Comparison of ENCODE assay signal across 11 cellular contexts in the genomic region with DNA sequence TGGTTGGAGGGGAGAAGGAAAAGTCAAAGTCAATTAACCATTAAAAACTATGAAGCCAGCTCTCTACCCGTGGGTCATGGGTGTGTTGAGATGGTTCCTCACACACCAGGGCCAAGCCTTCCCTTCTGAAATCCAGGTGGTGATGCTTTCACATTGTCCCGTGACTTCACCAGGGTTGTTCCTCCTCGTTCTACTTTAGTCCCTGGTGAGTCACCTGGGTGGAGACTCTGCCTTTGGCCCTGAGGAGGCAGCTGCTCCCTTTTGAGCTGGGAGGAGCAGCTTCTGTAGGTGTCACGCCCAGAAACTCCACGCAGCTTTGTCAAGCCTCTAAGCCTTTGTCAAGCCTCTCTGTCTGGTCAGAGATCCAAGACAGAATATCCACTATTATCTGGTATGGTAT.
DNase-seq lines count a peak whose midpoint lies in the region; ATAC-seq, FAIRE-seq and TF ChIP-seq lines count a peak whose summit lies in the region.
"Had no signal": no experiment of that assay in that cellular context is flagged by ENCODE, and none has a peak within 500 bp of the region (broad histone marks: within the 10 kb centered on the region; RNA-seq: fewer than 3 reads in every experiment).

No MANE protein-coding gene starts in this region.

- in situ Hi-C loops in mammary epithelial cell (cut with MboI; ENCODE audit: low sequenced_read_pairs in 2 of 2) = no loop called here

- H3K9me3 ChIP-seq in mammary epithelial cell (replicated peaks; ENCODE audit: insufficient read depth, low read length) = no peaks in the 10 kb centered on the region
- H3K9me3 ChIP-seq in kidney (ENCODE audit: control insufficient read depth in 1 of 2, low read length in 2 of 2) = no peaks in the 10 kb centered on the region
- H3K9me3 ChIP-seq: gastrocnemius medialis had no signal

- H3K4me1 Mint-ChIP-seq in activated CD4-positive, alpha-beta memory T cell treated with anti-CD3 and anti-CD28 coated beads, Interleukin-2, amount 10 ng/mL, durations not matched to agents 7 days and 5 days = no peaks in the 10 kb centered on the region
- no peaks in the 10 kb centered on the region for H3K4me1 Mint-ChIP-seq in glutamatergic neuron (ENCODE audit: low read depth, unreplicated experiment)
- H3K4me1 Mint-ChIP-seq: WTC11 had no signal

- H3K27ac ChIP-seq in mammary epithelial cell (ENCODE audit: insufficient read depth, low read depth, low read length) (peak overlapping the region; percentile 18), kidney (ENCODE audit: low read depth in 2 of 2, low read length in 2 of 2) (no peak overlapping the region)
- H3K27ac ChIP-seq: gastrocnemius medialis had no signal

- POLR2A ChIA-PET in activated CD4-positive, alpha-beta memory T cell treated with anti-CD3 and anti-CD28 coated beads, Interleukin-2, amount 10 ng/mL, durations not matched to agents 7 days and 5 days (lab: Charles Lee) = no interaction called here

- H3K4me3 Mint-ChIP-seq in activated CD4-positive, alpha-beta memory T cell treated with anti-CD3 and anti-CD28 coated beads, Interleukin-2, amount 10 ng/mL, durations not matched to agents 7 days and 5 days = no peak overlapping the region
- no peak overlapping the region for H3K4me3 Mint-ChIP-seq in glutamatergic neuron (ENCODE audit: unreplicated experiment)
- H3K4me3 Mint-ChIP-seq: WTC11 had no signal

- no peak overlapping the region for H3K4me3 ChIP-seq in mammary epithelial cell (replicated peaks in 1 of 3; ENCODE audit: insufficient read depth in 1 of 3, low read depth in 2 of 3, low read length in 3 of 3)
- no peak overlapping the region for H3K4me3 ChIP-seq in kidney (ENCODE audit: low read length in 2 of 2)
- H3K4me3 ChIP-seq: gastrocnemius medialis had no signal

- 38% methylated on average over 3 of the region's 5 CpGs for WGBS in mammary epithelial cell (ENCODE audit: low coverage, missing lambda C conversion rate)

- ATAC-seq in GM21390 (IDR thresholded peaks at IDR 0.05; ENCODE audit: unreplicated experiment) (peak; percentile 46), HG03196 (IDR thresholded peaks at IDR 0.05; ENCODE audit: unreplicated experiment) (peak; percentile 36)
- ATAC-seq: gastrocnemius medialis, WTC11 had no signal

- H3K4me2 ChIP-seq in mammary epithelial cell (ENCODE audit: insufficient read depth, low read depth, low read length) = no peak overlapping the region

- peak; percentile 7 for DNase-seq in AG08395 (ENCODE audit: low spot score)
- peak; percentile 93 for DNase-seq in mammary epithelial cell
- no peak for DNase-seq in kidney
- DNase-seq in stimulated activated CD8-positive, alpha-beta memory T cell treated with anti-CD3 and anti-CD28 coated beads, Interleukin-4, amount 100 ng/mL, for 48 hours = no peak
- no peak for DNase-seq in activated CD4-positive, alpha-beta memory T cell treated with anti-CD3 and anti-CD28 coated beads, Interleukin-2, amount 10 ng/mL, durations not matched to agents 7 days and 5 days
- DNase-seq in glutamatergic neuron = no peak
- DNase-seq: NCI-H2081 had no signal

- TF ChIP-seq CTCF in mammary epithelial cell (conservative IDR thresholded peaks at IDR 0.05 in 1 of 2, IDR thresholded peaks at IDR 0.05 in 1 of 2; ENCODE audit: extremely low read depth in 1 of 2, insufficient read depth in 1 of 2, low read depth in 1 of 2, low read length in 2 of 2) (no peak), kidney (IDR thresholded peaks at IDR 0.05; ENCODE audit: borderline replicate concordance, extremely low read depth, insufficient read depth) (no peak), glutamatergic neuron (IDR thresholded peaks at IDR 0.05; ENCODE audit: partially characterized antibody, unreplicated experiment) (no peak)

- H3K27me3 ChIP-seq in mammary epithelial cell (ENCODE audit: insufficient read depth, low read length) = no peaks in the 10 kb centered on the region
- H3K27me3 ChIP-seq: gastrocnemius medialis had no signal

- H3K9ac ChIP-seq in mammary epithelial cell (ENCODE audit: insufficient read depth, low read length) (no peak overlapping the region), kidney (ENCODE audit: low read length in 2 of 2) (no peak overlapping the region)

- no peaks in the 10 kb centered on the region for H3K79me2 ChIP-seq in mammary epithelial cell (ENCODE audit: insufficient read depth, low read length)

- H4K20me1 ChIP-seq in mammary epithelial cell (ENCODE audit: insufficient read depth, low read length) = no peaks in the 10 kb centered on the region

- CTCF ChIA-PET in mammary epithelial cell (lab: Charles Lee; ENCODE audit: low non-redundant PET) = interaction anchor here (0.5 kb wide), 1 partner anchor 20 kb away, joined by 3 read pairs; no protein-coding TSS in a partner anchor
- CTCF ChIA-PET in activated CD4-positive, alpha-beta memory T cell treated with anti-CD3 and anti-CD28 coated beads, Interleukin-2, amount 10 ng/mL, durations not matched to agents 7 days and 5 days (lab: Charles Lee) = no interaction called here

- H2AFZ ChIP-seq in mammary epithelial cell (ENCODE audit: low read depth, low read length) = peak overlapping the region; percentile 40

- no TSS peak for BruUV-seq in mammary epithelial cell (replicated peaks; lab: Mats Ljungman, UMichigan)

- H3K9me3 Mint-ChIP-seq in activated CD4-positive, alpha-beta memory T cell treated with anti-CD3 and anti-CD28 coated beads, Interleukin-2, amount 10 ng/mL, durations not matched to agents 7 days and 5 days = no peaks in the 10 kb centered on the region
- no peaks in the 10 kb centered on the region for H3K9me3 Mint-ChIP-seq in glutamatergic neuron (ENCODE audit: unreplicated experiment)

- no peak for FAIRE-seq in kidney (lab: Jason Lieb, UNC)

- dilution Hi-C loops in mammary epithelial cell (cut with HindIII; ENCODE audit: low sequenced_read_pairs) = no loop called here

- H3K36me3 ChIP-seq in mammary epithelial cell (ENCODE audit: insufficient read depth, low read length) (no peaks in the 10 kb centered on the region), kidney (ENCODE audit: control insufficient read depth in 1 of 2, insufficient read depth in 2 of 2, low read length in 2 of 2) (no peaks in the 10 kb centered on the region)
- H3K36me3 ChIP-seq: gastrocnemius medialis had no signal

- H3K4me1 ChIP-seq in mammary epithelial cell (ENCODE audit: insufficient read depth, low read length) (peaks cover 12% of the 10 kb centered on the region), kidney (ENCODE audit: control insufficient read depth in 1 of 2, insufficient read depth in 1 of 2, low read depth in 1 of 2, low read length in 2 of 2) (no peaks in the 10 kb centered on the region)
- H3K4me1 ChIP-seq: gastrocnemius medialis had no signal

- H3K27me3 Mint-ChIP-seq in activated CD4-positive, alpha-beta memory T cell treated with anti-CD3 and anti-CD28 coated beads, Interleukin-2, amount 10 ng/mL, durations not matched to agents 7 days and 5 days = no peaks in the 10 kb centered on the region
- peaks cover 1% of the 10 kb centered on the region for H3K27me3 Mint-ChIP-seq in glutamatergic neuron (ENCODE audit: unreplicated experiment)

- no peaks in the 10 kb centered on the region for H3K36me3 Mint-ChIP-seq in activated CD4-positive, alpha-beta memory T cell treated with anti-CD3 and anti-CD28 coated beads, Interleukin-2, amount 10 ng/mL, durations not matched to agents 7 days and 5 days (ENCODE audit: low read depth)
- H3K36me3 Mint-ChIP-seq in glutamatergic neuron (ENCODE audit: unreplicated experiment) = peaks cover 7% of the 10 kb centered on the region
- H3K36me3 Mint-ChIP-seq: WTC11 had no signal

- no peak overlapping the region for H3K27ac Mint-ChIP-seq in activated CD4-positive, alpha-beta memory T cell treated with anti-CD3 and anti-CD28 coated beads, Interleukin-2, amount 10 ng/mL, durations not matched to agents 7 days and 5 days
- H3K27ac Mint-ChIP-seq in glutamatergic neuron (ENCODE audit: unreplicated experiment) = no peak overlapping the region
- H3K27ac Mint-ChIP-seq: WTC11 had no signal

- intact Hi-C loops in mammary epithelial cell (cut with micrococcal nuclease) = no loop called here
- intact Hi-C loops in kidney (cut with DNase I) = no loop called here

Comparison
In these comparisons a context has a peak if more than half of its experiments do, and no peak if none do; other contexts are left out.
1. DNase-seq: peak in AG08395 (single experiment) and mammary epithelial cell (single experiment); none in kidney (single experiment), stimulated activated CD8-positive, alpha-beta memory T cell treated with anti-CD3 and anti-CD28 coated beads, Interleukin-4, amount 100 ng/mL, for 48 hours (single experiment), activated CD4-positive, alpha-beta memory T cell treated with anti-CD3 and anti-CD28 coated beads, Interleukin-2, amount 10 ng/mL, durations not matched to agents 7 days and 5 days (single experiment) and glutamatergic neuron (single experiment).